8 cellular contexts compared by ENCODE assay signal in the genomic region with DNA sequence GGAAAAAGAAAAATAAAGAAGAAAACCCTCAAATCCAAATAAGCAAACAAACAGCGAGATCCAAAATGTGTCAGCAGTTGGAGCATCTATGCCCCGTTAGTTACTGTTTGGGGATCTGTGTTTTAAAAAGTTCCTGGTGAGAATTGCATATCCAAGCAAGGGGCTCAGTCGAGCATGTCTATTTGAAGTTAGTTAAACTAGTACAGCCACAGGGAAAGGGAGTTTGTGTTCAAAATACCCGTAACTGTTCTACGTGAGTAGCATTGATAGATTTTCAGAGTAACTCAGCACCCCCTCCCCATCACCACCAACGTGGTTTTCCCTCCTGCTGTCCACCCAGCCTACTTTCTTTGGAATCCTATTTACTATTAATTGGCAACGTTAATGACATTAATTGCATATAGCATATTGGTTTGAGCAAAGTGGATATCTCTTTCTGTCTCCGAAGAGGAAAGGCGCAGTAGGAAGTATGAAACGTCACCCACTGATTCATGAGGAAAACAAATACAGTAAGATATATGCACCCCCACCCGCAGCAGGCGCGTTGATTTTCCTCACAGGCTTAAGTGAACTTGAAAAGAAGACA. TPM values are rescaled to one million over a fixed set of nuclear protein-coding genes. Genes with fewer than 3 reads are reported as not detected.
DNase-seq lines count a peak whose midpoint lies in the region; ATAC-seq lines count a peak whose summit lies in the region.

No MANE protein-coding gene starts in this region.

- peak overlapping the region; percentile 43 for H3K4me3 Mint-ChIP-seq in activated CD8-positive, alpha-beta memory T cell treated with anti-CD3 and anti-CD28 coated beads, Interleukin-2, amount 10 ng/mL, durations not matched to agents 7 days and 5 days
- peak overlapping the region; percentile 71 for H3K4me3 Mint-ChIP-seq in activated CD4-positive, alpha-beta memory T cell treated with anti-CD3 and anti-CD28 coated beads for 36 hours
- H3K4me3 Mint-ChIP-seq in stimulated activated memory B cell treated with anti-CD40 and anti-IgM and Interleukin-4, amounts not matched to agents 10 μg/mL and 1 μg/mL and 100 μg/mL, for 72 hours = peak overlapping the region; percentile 81

- CTCF ChIA-PET in activated CD8-positive, alpha-beta memory T cell treated with anti-CD3 and anti-CD28 coated beads, Interleukin-2, amount 10 ng/mL, durations not matched to agents 7 days and 5 days (lab: Charles Lee) = no interaction called here
- CTCF ChIA-PET in activated CD4-positive, alpha-beta memory T cell treated with anti-CD3 and anti-CD28 coated beads for 36 hours (lab: Charles Lee) = no interaction called here

- peaks cover 1% of the 10 kb centered on the region for H3K36me3 Mint-ChIP-seq in activated CD8-positive, alpha-beta memory T cell treated with anti-CD3 and anti-CD28 coated beads, Interleukin-2, amount 10 ng/mL, durations not matched to agents 7 days and 5 days
- H3K36me3 Mint-ChIP-seq in activated CD4-positive, alpha-beta memory T cell treated with anti-CD3 and anti-CD28 coated beads for 36 hours = no peaks in the 10 kb centered on the region
- H3K36me3 Mint-ChIP-seq in stimulated activated memory B cell treated with anti-CD40 and anti-IgM and Interleukin-4, amounts not matched to agents 10 μg/mL and 1 μg/mL and 100 μg/mL, for 72 hours = no peaks in the 10 kb centered on the region

- H3K27ac ChIP-seq in iPS DF 6.9 (ENCODE audit: low read length) = no peak overlapping the region

- no peaks in the 10 kb centered on the region for H3K36me3 ChIP-seq in iPS DF 6.9 (ENCODE audit: control insufficient read depth, insufficient read depth, low read length)

- H3K27ac Mint-ChIP-seq in activated CD8-positive, alpha-beta memory T cell treated with anti-CD3 and anti-CD28 coated beads, Interleukin-2, amount 10 ng/mL, durations not matched to agents 7 days and 5 days = no peak overlapping the region
- H3K27ac Mint-ChIP-seq in activated CD4-positive, alpha-beta memory T cell treated with anti-CD3 and anti-CD28 coated beads for 36 hours = no peak overlapping the region
- no peak overlapping the region for H3K27ac Mint-ChIP-seq in stimulated activated memory B cell treated with anti-CD40 and anti-IgM and Interleukin-4, amounts not matched to agents 10 μg/mL and 1 μg/mL and 100 μg/mL, for 72 hours

- H3K27me3 Mint-ChIP-seq in activated CD8-positive, alpha-beta memory T cell treated with anti-CD3 and anti-CD28 coated beads, Interleukin-2, amount 10 ng/mL, durations not matched to agents 7 days and 5 days = peaks cover 52% of the 10 kb centered on the region
- H3K27me3 Mint-ChIP-seq in activated CD4-positive, alpha-beta memory T cell treated with anti-CD3 and anti-CD28 coated beads for 36 hours = peaks cover 57% of the 10 kb centered on the region
- peaks cover 75% of the 10 kb centered on the region for H3K27me3 Mint-ChIP-seq in stimulated activated memory B cell treated with anti-CD40 and anti-IgM and Interleukin-4, amounts not matched to agents 10 μg/mL and 1 μg/mL and 100 μg/mL, for 72 hours

- H3K9me3 Mint-ChIP-seq in activated CD8-positive, alpha-beta memory T cell treated with anti-CD3 and anti-CD28 coated beads, Interleukin-2, amount 10 ng/mL, durations not matched to agents 7 days and 5 days (ENCODE audit: low read depth) = peaks cover 1% of the 10 kb centered on the region
- H3K9me3 Mint-ChIP-seq in activated CD4-positive, alpha-beta memory T cell treated with anti-CD3 and anti-CD28 coated beads for 36 hours = no peaks in the 10 kb centered on the region
- no peaks in the 10 kb centered on the region for H3K9me3 Mint-ChIP-seq in stimulated activated memory B cell treated with anti-CD40 and anti-IgM and Interleukin-4, amounts not matched to agents 10 μg/mL and 1 μg/mL and 100 μg/mL, for 72 hours

- POLR2A ChIA-PET in activated CD4-positive, alpha-beta memory T cell treated with anti-CD3 and anti-CD28 coated beads for 36 hours (lab: Charles Lee) = no interaction called here

- peaks cover 21% of the 10 kb centered on the region for H3K27me3 ChIP-seq in iPS DF 6.9 (ENCODE audit: control insufficient read depth, insufficient read depth, low read length)

- H3K4me3 ChIP-seq in iPS DF 6.9 (ENCODE audit: low read length) = peak overlapping the region; percentile 32; the same call in 1 of the 2 replicates

- H3K9me3 ChIP-seq in iPS DF 6.9 (ENCODE audit: control insufficient read depth, insufficient read depth, low read length) = no peaks in the 10 kb centered on the region

- DNase-seq in activated CD8-positive, alpha-beta memory T cell treated with anti-CD3 and anti-CD28 coated beads, Interleukin-2, amount 10 ng/mL, durations not matched to agents 7 days and 5 days = no peak
- DNase-seq in activated CD8-positive, alpha-beta memory T cell treated with anti-CD3 and anti-CD28 coated beads, Interleukin-2, amount 50 U/mL, for 48 hours = no peak
- no peak for DNase-seq in activated CD4-positive, alpha-beta memory T cell treated with anti-CD3 and anti-CD28 coated beads for 36 hours
- DNase-seq in iPS DF 6.9 (ENCODE audit: low read depth, low spot score) (no peak), HPDE6-E6E7 (ENCODE audit: extremely low spot score) (no peak)
- no peak for DNase-seq in activated CD4-positive, alpha-beta T cell treated with anti-CD3 and anti-CD28 coated beads for 48 hours

- intact Hi-C loops in activated CD4-positive, alpha-beta memory T cell treated with anti-CD3 and anti-CD28 coated beads for 36 hours (cut with micrococcal nuclease) = loop anchor here (10.0 kb wide), 1 partner anchor 855 kb away; no protein-coding TSS in a partner anchor

- H3K4me1 ChIP-seq in iPS DF 6.9 (ENCODE audit: control insufficient read depth, insufficient read depth, low read length) = peaks cover 3% of the 10 kb centered on the region; the same call in 1 of the 2 replicates

- no CpG with 5 or more reads among the region's 13 CpGs for WGBS in iPS DF 6.9 (ENCODE audit: insufficient coverage, insufficient read length)

- no peak for ATAC-seq in activated CD8-positive, alpha-beta memory T cell treated with anti-CD3 and anti-CD28 coated beads, Interleukin-2, amount 10 ng/mL, durations not matched to agents 7 days and 5 days
- ATAC-seq in stimulated activated memory B cell treated with anti-CD40 and anti-IgM and Interleukin-4, amounts not matched to agents 10 μg/mL and 1 μg/mL and 100 μg/mL, for 72 hours = no peak
- no peak for ATAC-seq in HG03439 (IDR thresholded peaks at IDR 0.05; ENCODE audit: unreplicated experiment)

- peaks cover 5% of the 10 kb centered on the region for H3K4me1 Mint-ChIP-seq in activated CD8-positive, alpha-beta memory T cell treated with anti-CD3 and anti-CD28 coated beads, Interleukin-2, amount 10 ng/mL, durations not matched to agents 7 days and 5 days
- H3K4me1 Mint-ChIP-seq in activated CD4-positive, alpha-beta memory T cell treated with anti-CD3 and anti-CD28 coated beads for 36 hours (ENCODE audit: low read depth) = peaks cover 7% of the 10 kb centered on the region
- peaks cover 20% of the 10 kb centered on the region for H3K4me1 Mint-ChIP-seq in stimulated activated memory B cell treated with anti-CD40 and anti-IgM and Interleukin-4, amounts not matched to agents 10 μg/mL and 1 μg/mL and 100 μg/mL, for 72 hours

RNA-seq across cellular contexts. Expression of a gene that starts 1.5 kb away (rescaled TPM):
- total RNA-seq in activated CD8-positive, alpha-beta memory T cell treated with anti-CD3 and anti-CD28 coated beads, Interleukin-2, amount 10 ng/mL, durations not matched to agents 7 days and 5 days = not detected
- total RNA-seq in activated CD4-positive, alpha-beta memory T cell treated with anti-CD3 and anti-CD28 coated beads for 36 hours = not detected
